ENCODE assay signal across 20 cellular contexts in genomic region chr5:94217745-94218144, GRCh38.
A peak's percentile ranks its signal among the peaks of the same experiment; 100 is the strongest.
DNase-seq lines count a peak whose midpoint lies in the region; ATAC-seq, FAIRE-seq and TF ChIP-seq lines count a peak whose summit lies in the region.
"Had no signal": no experiment of that assay in that cellular context is flagged by ENCODE, and none has a peak within 500 bp of the region (broad histone marks: within the 10 kb centered on the region; RNA-seq: fewer than 3 reads in every experiment).

No MANE protein-coding gene starts in this region.

- no peak for DNase-seq in A549 (ENCODE audit: low read depth in 1 of 2, low spot score in 1 of 2)
- peak; percentile 13 for DNase-seq in ELR (ENCODE audit: low read depth)
- DNase-seq in SJCRH30 = no peak
- DNase-seq in RCC 7860 (ENCODE audit: low spot score) = no peak
- no peak for DNase-seq in HK-2 (ENCODE audit: unreplicated experiment)
- no peak for DNase-seq in heart right ventricle
- DNase-seq: CD4-positive, alpha-beta memory T cell; DMS79; Karpas-422; NCI-H1048; NCI-H1436; NCI-H1930; NCI-H524 treated with DMSO at 0.1 percent for 48 hours; SIG-M5 had no signal

- 9% methylated on average over 3 of the region's 3 CpGs for WGBS in A549 (ENCODE audit: missing lambda C conversion rate)
- no CpG with 5 or more reads among the region's 3 CpGs for WGBS in mesodermal cell (ENCODE audit: insufficient coverage in 2 of 2), 2 experiments
- WGBS in heart right ventricle, 2 donors = 77 to 85% methylated on average over 3 of the region's 3 CpGs

- no peak for TF ChIP-seq EP300 in A549 (IDR thresholded peaks at IDR 0.05)

- TF ChIP-seq CTCF in A549 (IDR thresholded peaks at IDR 0.05) (no peak), heart right ventricle (IDR thresholded peaks at IDR 0.05) (no peak)

- CTCF ChIA-PET in A549 (lab: Yijun Ruan, JAX) = no interaction called here

- FAIRE-seq in A549 (lab: Jason Lieb, UNC) (no peak), RCC 7860 (lab: Jason Lieb, UNC) (no peak)
- FAIRE-seq: HTR-8/SVneo had no signal

- H3K4me3 ChIP-seq in A549 (no peak overlapping the region), SJCRH30 (no peak overlapping the region), mesodermal cell (ENCODE audit: extremely low read depth, insufficient read depth, low read length, poor library complexity, severe bottlenecking) (no peak overlapping the region), heart right ventricle (no peak overlapping the region)
- H3K4me3 ChIP-seq: BLaER1, MG63 had no signal

- ATAC-seq in A549 (no peak), HG03520 (IDR thresholded peaks at IDR 0.05; ENCODE audit: unreplicated experiment) (no peak), heart right ventricle (no peak)

- H3K36me3 ChIP-seq in SJCRH30 (no peaks in the 10 kb centered on the region), mesodermal cell (ENCODE audit: control insufficient read depth, insufficient read depth, low read length) (no peaks in the 10 kb centered on the region), heart right ventricle (no peaks in the 10 kb centered on the region)
- H3K36me3 ChIP-seq: BLaER1, MG63 had no signal

- no peak for TF ChIP-seq RAD21 in A549 (conservative IDR thresholded peaks at IDR 0.05 in 1 of 2, IDR thresholded peaks at IDR 0.05 in 1 of 2)

- intact Hi-C loops in heart right ventricle (cut with DNase I) = no loop called here

- H3K4me2 ChIP-seq in A549 = peak overlapping the region; percentile 29; the same call in 1 of the 3 replicates
- H3K4me2 ChIP-seq: BLaER1 had no signal

- H3K27ac ChIP-seq in A549 (no peak overlapping the region), SJCRH30 (peak overlapping the region; percentile 32), mesodermal cell (ENCODE audit: low read depth, low read length, severe bottlenecking) (peak overlapping the region; percentile 54), heart right ventricle (no peak overlapping the region)
- H3K27ac ChIP-seq: BLaER1, RWPE1 had no signal

- H3K27me3 ChIP-seq in SJCRH30 (no peaks in the 10 kb centered on the region), heart right ventricle (no peaks in the 10 kb centered on the region)
- H3K27me3 ChIP-seq: BLaER1, MG63 had no signal

- H3K9me3 ChIP-seq in A549 (no peaks in the 10 kb centered on the region), SJCRH30 (replicated peaks) (no peaks in the 10 kb centered on the region), mesodermal cell (ENCODE audit: control insufficient read depth, low read length) (no peaks in the 10 kb centered on the region), heart right ventricle (no peaks in the 10 kb centered on the region)
- H3K9me3 ChIP-seq: BLaER1 had no signal

- no peak for TF ChIP-seq POLR2A in A549 (IDR thresholded peaks at IDR 0.05; ENCODE audit: low read length)

- H3K4me1 ChIP-seq in A549 (no peaks in the 10 kb centered on the region), SJCRH30 (peaks cover 21% of the 10 kb centered on the region), mesodermal cell (ENCODE audit: control insufficient read depth, insufficient read depth, low read length, poor library complexity, severe bottlenecking) (peaks cover 16% of the 10 kb centered on the region), heart right ventricle (no peaks in the 10 kb centered on the region)
- H3K4me1 ChIP-seq: BLaER1 had no signal

- POLR2A ChIA-PET in A549 (lab: Yijun Ruan, JAX) = no interaction called here

TF ChIP-seq in A549, 52 proteins besides CTCF, POLR2A, EP300 and RAD21:
- TF ChIP-seq EHMT2 (IDR thresholded peaks at IDR 0.05; ENCODE audit: low read depth) = no peak
- TF ChIP-seq RFX5 (IDR thresholded peaks at IDR 0.05) = no peak

Comparison
In these comparisons a context has a peak if more than half of its experiments do, and no peak if none do; other contexts are left out.
1. H3K27ac ChIP-seq: peak in SJCRH30 (single experiment) and mesodermal cell (single experiment); none in A549 (0 of 2) and heart right ventricle (0 of 10).